In genomic region chr3:9932843-9933560, GRCh38 we compare ENCODE assay signal across 1 cellular context.
A peak's percentile ranks its signal among the peaks of the same experiment; 100 is the strongest.
TF ChIP-seq lines count a peak whose summit lies in the region.

No MANE protein-coding gene starts in this region.

TF ChIP-seq in A549, 52 proteins besides CTCF, POLR2A, EP300 and RAD21 (continued from another document):
- TF ChIP-seq ATOH8 (CRISPR knock-in tag; IDR thresholded peaks at IDR 0.05; ENCODE audit: low read depth) (0 out of 2 replicates have a peak, but pooled peaks have one; percentile 29), ZNF302 (CRISPR knock-in tag; IDR thresholded peaks at IDR 0.05) (no peak), SMC3 (IDR thresholded peaks at IDR 0.05) (peak; percentile 69), RARB (CRISPR knock-in tag; IDR thresholded peaks at IDR 0.05) (no peak), PBX3 (IDR thresholded peaks at IDR 0.05) (0 out of 2 replicates have a peak, but pooled peaks have one; percentile 21), MYC (IDR thresholded peaks at IDR 0.05; ENCODE audit: borderline replicate concordance, low read length) (no peak; the same call in 1 of the 2 replicates), TFCP2L1 (CRISPR knock-in tag; IDR thresholded peaks at IDR 0.05) (peak; percentile 90), FOSL2 (IDR thresholded peaks at IDR 0.05) (no peak), FOSL2 (CRISPR knock-in tag; IDR thresholded peaks at IDR 0.05) (peak; percentile 54)
